In the genomic region with DNA sequence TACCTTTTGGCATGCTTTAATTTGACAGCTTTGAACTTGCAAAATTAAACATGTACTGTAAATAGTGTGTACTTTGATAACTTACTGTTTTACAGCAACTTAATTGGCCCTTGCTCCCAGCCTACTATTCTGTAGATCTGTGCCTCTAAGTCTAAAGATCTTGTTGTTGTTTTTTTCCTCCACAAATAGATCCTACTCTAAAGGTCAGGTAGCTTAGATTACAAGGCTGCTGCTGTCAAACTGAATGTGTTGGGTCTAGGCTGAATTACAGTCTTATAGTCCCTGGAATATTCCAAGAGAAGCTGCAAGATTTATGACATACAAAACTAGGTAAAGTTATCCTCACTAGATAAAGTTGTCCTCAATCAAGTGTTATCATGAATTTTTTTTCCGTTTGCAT, we compare ENCODE assay signal across 27 cellular contexts.
"Had no signal": no experiment of that assay in that cellular context is flagged by ENCODE, and none has a peak within 500 bp of the region (broad histone marks: within the 10 kb centered on the region; RNA-seq: fewer than 3 reads in every experiment).

No MANE protein-coding gene starts in this region.

- H3K4me3 Mint-ChIP-seq: activated CD4-positive, alpha-beta memory T cell treated with anti-CD3 and anti-CD28 coated beads, Interleukin-2, amount 10 ng/mL, durations not matched to agents 7 days and 5 days; activated CD4-positive, alpha-beta T cell treated with anti-CD3 and anti-CD28 coated beads, Interleukin-2, amount 10 ng/mL, durations not matched to agents 7 days and 5 days; activated naive CD4-positive, alpha-beta T cell treated with anti-CD3 and anti-CD28 coated beads, Interleukin-2, amount 10 ng/mL, durations not matched to agents 7 days and 5 days; activated naive CD8-positive, alpha-beta T cell; activated T-cell treated with anti-CD3 and anti-CD28 coated beads, Interleukin-2, amount 50 U/mL, for 24 hours; activated T-cell treated with anti-CD3 and anti-CD28 coated beads, Interleukin-2, amount 50 U/mL, for 72 hours; central memory CD8-positive, alpha-beta T cell; dendritic cell treated with granulocyte-macrophage colony-stimulating factor and Interleukin-4, amounts not matched to agents 40 ng/mL and 50 ng/mL, for 4 days; WTC11 had no signal

- H3K36me3 ChIP-seq: brain microvascular endothelial cell, esophagus squamous epithelium had no signal

- H3K4me1 Mint-ChIP-seq: activated naive CD4-positive, alpha-beta T cell treated with anti-CD3 and anti-CD28 coated beads, Interleukin-2, amount 10 ng/mL, durations not matched to agents 7 days and 5 days had no signal

- ATAC-seq: activated T-cell treated with anti-CD3 and anti-CD28 coated beads, Interleukin-2, amount 50 U/mL, for 72 hours; WTC11 had no signal

- H3K27me3 ChIP-seq: brain microvascular endothelial cell, esophagus squamous epithelium had no signal

- H3K27ac Mint-ChIP-seq: activated CD4-positive, alpha-beta memory T cell treated with anti-CD3 and anti-CD28 coated beads, Interleukin-2, amount 10 ng/mL, durations not matched to agents 7 days and 5 days; activated CD4-positive, alpha-beta T cell treated with anti-CD3 and anti-CD28 coated beads, Interleukin-2, amount 10 ng/mL, durations not matched to agents 7 days and 5 days; activated naive CD4-positive, alpha-beta T cell treated with anti-CD3 and anti-CD28 coated beads, Interleukin-2, amount 10 ng/mL, durations not matched to agents 7 days and 5 days; activated naive CD8-positive, alpha-beta T cell; activated T-cell treated with anti-CD3 and anti-CD28 coated beads, Interleukin-2, amount 50 U/mL, for 24 hours; activated T-cell treated with anti-CD3 and anti-CD28 coated beads, Interleukin-2, amount 50 U/mL, for 72 hours; dendritic cell treated with granulocyte-macrophage colony-stimulating factor and Interleukin-4, amounts not matched to agents 40 ng/mL and 50 ng/mL, for 4 days; WTC11 had no signal

- DNase-seq: activated CD4-positive, alpha-beta memory T cell treated with anti-CD3 and anti-CD28 coated beads, Interleukin-2, amount 10 ng/mL, durations not matched to agents 7 days and 5 days; activated CD4-positive, alpha-beta T cell treated with anti-CD3 and anti-CD28 coated beads for 1 hour; activated CD4-positive, alpha-beta T cell treated with anti-CD3 and anti-CD28 coated beads for 4 hours; activated CD4-positive, alpha-beta T cell treated with anti-CD3 and anti-CD28 coated beads, Interleukin-2, amount 10 ng/mL, durations not matched to agents 7 days and 5 days; activated CD4-positive, alpha-beta T cell treated with anti-CD3 and anti-CD28 coated beads, Interleukin-2, amount 50 U/mL, for 4 hours; activated CD8-positive, alpha-beta memory T cell treated with anti-CD3 and anti-CD28 coated beads, Interleukin-2, amount 50 U/mL, for 48 hours; activated gamma-delta T cell; activated naive CD4-positive, alpha-beta T cell; activated naive CD4-positive, alpha-beta T cell treated with anti-CD3 and anti-CD28 coated beads, Interleukin-2, amount 10 ng/mL, durations not matched to agents 7 days and 5 days; activated T-cell treated with anti-CD3 and anti-CD28 coated beads for 4 hours; activated T-cell treated with anti-CD3 and anti-CD28 coated beads, Interleukin-2, amount 50 U/mL, for 24 hours; activated T-cell treated with anti-CD3 and anti-CD28 coated beads, Interleukin-2, amount 50 U/mL, for 72 hours; amniotic stem cell; anterior cingulate cortex; dorsolateral prefrontal cortex; effector memory CD4-positive, alpha-beta T cell; esophagus squamous epithelium; foreskin melanocyte; T-helper 2 cell had no signal

- H3K9me3 Mint-ChIP-seq: activated CD4-positive, alpha-beta memory T cell treated with anti-CD3 and anti-CD28 coated beads, Interleukin-2, amount 10 ng/mL, durations not matched to agents 7 days and 5 days; activated naive CD4-positive, alpha-beta T cell treated with anti-CD3 and anti-CD28 coated beads, Interleukin-2, amount 10 ng/mL, durations not matched to agents 7 days and 5 days; activated T-cell treated with anti-CD3 and anti-CD28 coated beads, Interleukin-2, amount 50 U/mL, for 24 hours; activated T-cell treated with anti-CD3 and anti-CD28 coated beads, Interleukin-2, amount 50 U/mL, for 72 hours; central memory CD8-positive, alpha-beta T cell; dendritic cell treated with granulocyte-macrophage colony-stimulating factor and Interleukin-4, amounts not matched to agents 40 ng/mL and 50 ng/mL, for 4 days; WTC11 had no signal

- H3K36me3 Mint-ChIP-seq: WTC11 had no signal

- H3K4me3 ChIP-seq: coronary artery, dorsolateral prefrontal cortex, esophagus squamous epithelium had no signal

- H3K27me3 Mint-ChIP-seq: activated CD4-positive, alpha-beta memory T cell treated with anti-CD3 and anti-CD28 coated beads, Interleukin-2, amount 10 ng/mL, durations not matched to agents 7 days and 5 days; activated CD4-positive, alpha-beta T cell treated with anti-CD3 and anti-CD28 coated beads, Interleukin-2, amount 10 ng/mL, durations not matched to agents 7 days and 5 days; activated naive CD4-positive, alpha-beta T cell treated with anti-CD3 and anti-CD28 coated beads, Interleukin-2, amount 10 ng/mL, durations not matched to agents 7 days and 5 days; activated naive CD8-positive, alpha-beta T cell; central memory CD8-positive, alpha-beta T cell; dendritic cell treated with granulocyte-macrophage colony-stimulating factor and Interleukin-4, amounts not matched to agents 40 ng/mL and 50 ng/mL, for 4 days had no signal

- H3K9me3 ChIP-seq: esophagus squamous epithelium had no signal

- H3K27ac ChIP-seq: coronary artery, dorsolateral prefrontal cortex, epithelial cell of prostate, esophagus squamous epithelium, VCaP had no signal
